In genomic region chr15:50353999-50354837, GRCh38 we compare ENCODE assay signal across 8 cellular contexts. TPM values are rescaled to one million over a fixed set of nuclear protein-coding genes. Genes with fewer than 3 reads are reported as not detected.
DNase-seq lines count a peak whose midpoint lies in the region; ATAC-seq and TF ChIP-seq lines count a peak whose summit lies in the region.

No MANE protein-coding gene starts in this region.

- no peaks in the 10 kb centered on the region for H3K9me3 ChIP-seq in HUES64 (ENCODE audit: insufficient read depth, low read depth, low read length)
- H3K9me3 ChIP-seq in right atrium auricular region = no peaks in the 10 kb centered on the region
- H3K9me3 ChIP-seq in uterus = no peaks in the 10 kb centered on the region

- peak; percentile 19 for ATAC-seq in GM21381 (IDR thresholded peaks at IDR 0.05; ENCODE audit: unreplicated experiment)

- no peaks in the 10 kb centered on the region for H3K27me3 ChIP-seq in HUES64 (ENCODE audit: insufficient read depth, low read length)
- no peaks in the 10 kb centered on the region for H3K27me3 ChIP-seq in right atrium auricular region
- H3K27me3 ChIP-seq in uterus = no peaks in the 10 kb centered on the region

- peaks cover 23% of the 10 kb centered on the region for H3K4me1 ChIP-seq in HUES64 (ENCODE audit: insufficient read depth, low read length)
- H3K4me1 ChIP-seq in right atrium auricular region = peaks cover 0 to 55% of the 10 kb centered on the region in 2 donors
- peaks cover 0 to 4% of the 10 kb centered on the region in 2 donors for H3K4me1 ChIP-seq in uterus

- intact Hi-C loops in uterus (cut with DNase I; ENCODE audit: low total_unique reads) = no loop called here

- WGBS in HUES64 = under 1% methylated on average over 77 of the region's 77 CpGs

- peak overlapping the region; percentile 91 for H3K4me3 ChIP-seq in HUES64 (ENCODE audit: low read length)
- peak overlapping the region; percentile 97 to 98 for H3K4me3 ChIP-seq in right atrium auricular region
- H3K4me3 ChIP-seq in uterus = peak overlapping the region; percentile 75 to 88

- DNase-seq in DMS 273 treated with DMSO at 0.1 percent for 48 hours (lab: John Stamatoyannopoulos, UW) (peak; percentile 42), SW 1271 (lab: John Stamatoyannopoulos, UW) (peak; percentile 7 to 70), amygdala (lab: John Stamatoyannopoulos, UW) (peak in 39 of 56 donors; percentile 2 to 67 (median 39)), right atrium auricular region (ENCODE audit: low spot score) (peak; percentile 61), pulmonary artery endothelial cell (ENCODE audit: low read depth, low spot score) (peak; percentile 62), uterus (peak; percentile 27 to 44)

- peak overlapping the region; percentile 99 for H3K9ac ChIP-seq in HUES64 (ENCODE audit: low read depth, low read length)

- H3K36me3 ChIP-seq in HUES64 (ENCODE audit: insufficient read depth, low read length) (peaks cover 27% of the 10 kb centered on the region), right atrium auricular region (no peaks in the 10 kb centered on the region), uterus (no peaks in the 10 kb centered on the region)

- TF ChIP-seq CTCF in right atrium auricular region (IDR thresholded peaks at IDR 0.05) = no peak
- no peak for TF ChIP-seq CTCF in uterus (IDR thresholded peaks at IDR 0.05)

- peak; percentile 48 to 59 for TF ChIP-seq POLR2A in uterus (IDR thresholded peaks at IDR 0.05)

- peak overlapping the region; percentile 95 for H3K27ac ChIP-seq in HUES64 (ENCODE audit: low read depth, low read length)
- peak overlapping the region; percentile 99 for H3K27ac ChIP-seq in right atrium auricular region
- H3K27ac ChIP-seq in uterus = peak overlapping the region; percentile 98

RNA-seq across cellular contexts. Expression of gene GABPB1, which starts 0.8 kb away (rescaled TPM):
- 30.0 TPM for polyA plus RNA-seq in HUES64 (2013, experiment 1 of 2)
- 29.9 TPM for polyA plus RNA-seq in HUES64 (2013, experiment 2 of 2)
- total RNA-seq in right atrium auricular region (10 to 100 TPM; 11.5 to 13.9 TPM), pulmonary artery endothelial cell (118 and 131 TPM in 2 replicates), uterus (10 to 100 TPM; 21.2 to 58.1 (median 34.0) TPM)

Comparison
In these comparisons a context has a peak if more than half of its experiments do, and no peak if none do; other contexts are left out.
1. Peak in every context shown above with its lines: DNase-seq, ATAC-seq, H3K4me3 ChIP-seq and H3K27ac ChIP-seq.